Comparison of ENCODE assay signal across 9 cellular contexts in genomic region chr11:27699926-27700350, GRCh38. TPM values are rescaled to one million over a fixed set of nuclear protein-coding genes. Genes with fewer than 3 reads are reported as not detected.
DNase-seq lines count a peak whose midpoint lies in the region; ATAC-seq and TF ChIP-seq lines count a peak whose summit lies in the region.
"Had no signal": no experiment of that assay in that cellular context is flagged by ENCODE, and none has a peak within 500 bp of the region (broad histone marks: within the 10 kb centered on the region; RNA-seq: fewer than 3 reads in every experiment).

No MANE protein-coding gene starts in this region.

- H3K9me3 Mint-ChIP-seq in effector memory CD8-positive, alpha-beta T cell: no peaks in the 10 kb centered on the region

- H3K4me2 ChIP-seq in neural cell (ENCODE audit: low read length): no peak overlapping the region

- H3K27ac Mint-ChIP-seq in effector memory CD8-positive, alpha-beta T cell: no peak overlapping the region

- no peak for TF ChIP-seq CTCF in AG04450 (IDR thresholded peaks at IDR 0.05; ENCODE audit: low read depth, low read length)
- no peak for TF ChIP-seq CTCF in neural cell (IDR thresholded peaks at IDR 0.05; ENCODE audit: poor library complexity, severe bottlenecking)

- peak overlapping the region; percentile 49 to 50 for H3K4me3 Mint-ChIP-seq in effector memory CD8-positive, alpha-beta T cell

- DNase-seq in AG04450 (ENCODE audit: low read depth, low spot score): no peak
- no peak for DNase-seq in effector memory CD8-positive, alpha-beta T cell
- DNase-seq in SIG-M5 (lab: John Stamatoyannopoulos, UW): no peak
- DNase-seq in ecto neural progenitor cell (ENCODE audit: low spot score): no peak
- DNase-seq in activated CD4-positive, alpha-beta T cell treated with anti-CD3 and anti-CD28 coated beads, Interleukin-2, amount 50 U/mL, for 4 hours: no peak
- no peak for DNase-seq in A172 (ENCODE audit: low spot score)
- DNase-seq: KBM-7 had no signal

- no peaks in the 10 kb centered on the region for H3K9me2 ChIP-seq in neural cell (ENCODE audit: insufficient read depth, low read length)

- CTCF ChIA-PET in AG04450 (lab: Charles Lee): interaction anchor here (0.6 to 5.9 kb wide), 10 partner anchors 11 to 1634 kb away, joined by 3 to 54 read pairs (median 8); no protein-coding TSS in a partner anchor

- H3K27ac ChIP-seq in AG04450 (ENCODE audit: low read depth, low read length): peak overlapping the region; percentile 89
- no peak overlapping the region for H3K27ac ChIP-seq in HUES6 (ENCODE audit: low read depth, low read length)
- no peak overlapping the region for H3K27ac ChIP-seq in neural cell (ENCODE audit: low read length)

- H3K9ac ChIP-seq in HUES6 (ENCODE audit: low read length) (peak overlapping the region; percentile 9), neural cell (ENCODE audit: low read length) (no peak overlapping the region)

- no peaks in the 10 kb centered on the region for H4K20me1 ChIP-seq in neural cell (ENCODE audit: insufficient read depth)

- H3K4me1 ChIP-seq in HUES6 (ENCODE audit: control insufficient read depth, insufficient read depth, low read length): peaks cover 61% of the 10 kb centered on the region

- no peak overlapping the region for H2AFZ ChIP-seq in neural cell (ENCODE audit: low read depth, low read length)

- H3K4me3 ChIP-seq in AG04450 (ENCODE audit: low read depth, low read length) (peak overlapping the region; percentile 91), HUES6 (ENCODE audit: low read depth, low read length) (peak overlapping the region; percentile 69), neural cell (ENCODE audit: low read length) (peak overlapping the region; percentile 63)

- POLR2A ChIA-PET in AG04450 (lab: Yijun Ruan, JAX): interaction anchor here (1.1 to 3.5 kb wide), 9 partner anchors 11 to 1634 kb away, joined by 3 to 28 read pairs (median 7); partner anchors contain the start of genes KIF18A and METTL15

- no peaks in the 10 kb centered on the region; the same call in 1 of the 2 replicates for H3K9me3 ChIP-seq in AG04450 (ENCODE audit: control insufficient read depth, insufficient read depth, low read length)
- no peaks in the 10 kb centered on the region for H3K9me3 ChIP-seq in HUES6 (ENCODE audit: control insufficient read depth, insufficient read depth, low read depth, low read length)
- no peaks in the 10 kb centered on the region for H3K9me3 ChIP-seq in neural cell (ENCODE audit: low read length)

- H3K27me3 Mint-ChIP-seq in effector memory CD8-positive, alpha-beta T cell: peaks cover 66 to 82% of the 10 kb centered on the region in 2 donors

- no peaks in the 10 kb centered on the region for H3F3A ChIP-seq in neural cell (ENCODE audit: insufficient read depth, low read length, poor library complexity, severe bottlenecking)

- H3K27me3 ChIP-seq in AG04450 (ENCODE audit: control insufficient read depth, insufficient read depth, low read length): no peaks in the 10 kb centered on the region
- peaks cover 46% of the 10 kb centered on the region for H3K27me3 ChIP-seq in HUES6 (ENCODE audit: control insufficient read depth, insufficient read depth, low read length)
- peaks cover 88% of the 10 kb centered on the region for H3K27me3 ChIP-seq in neural cell (ENCODE audit: insufficient read depth, low read depth, low read length)

- TF ChIP-seq RAD21 in neural cell (conservative IDR thresholded peaks at IDR 0.05): no peak

- ATAC-seq in effector memory CD8-positive, alpha-beta T cell (replicated peaks): no peak

- peaks cover 3% of the 10 kb centered on the region for H3K36me3 Mint-ChIP-seq in effector memory CD8-positive, alpha-beta T cell (ENCODE audit: insufficient read depth)

- no peak for TF ChIP-seq EP300 in neural cell (conservative IDR thresholded peaks at IDR 0.05; ENCODE audit: poor library complexity, severe bottlenecking)

- peaks cover 17 to 20% of the 10 kb centered on the region in 2 donors for H3K4me1 Mint-ChIP-seq in effector memory CD8-positive, alpha-beta T cell (ENCODE audit: low read depth in 2 of 2)

- H3K79me2 ChIP-seq in neural cell (replicated peaks; ENCODE audit: insufficient read depth, low read length): no peaks in the 10 kb centered on the region

- H3K36me3 ChIP-seq in HUES6 (ENCODE audit: control insufficient read depth, insufficient read depth, low read length): no peaks in the 10 kb centered on the region
- no peaks in the 10 kb centered on the region for H3K36me3 ChIP-seq in neural cell (ENCODE audit: insufficient read depth, low read length)

TF ChIP-seq in neural cell, 6 proteins besides CTCF, POLR2A, EP300 and RAD21:
- TF ChIP-seq MXI1 (conservative IDR thresholded peaks at IDR 0.05; ENCODE audit: poor library complexity, severe bottlenecking) (no peak), EZH2 (IDR thresholded peaks at IDR 0.05; ENCODE audit: borderline replicate concordance, insufficient read depth, low read length, poor library complexity, severe bottlenecking) (no peak), SMC3 (conservative IDR thresholded peaks at IDR 0.05; ENCODE audit: poor library complexity) (no peak), REST (IDR thresholded peaks at IDR 0.05; ENCODE audit: borderline replicate concordance) (no peak), POLR2AphosphoS5 (IDR thresholded peaks at IDR 0.05) (no peak), TAF1 (IDR thresholded peaks at IDR 0.05; ENCODE audit: low read depth) (no peak)

RNA-seq across cellular contexts. Expression of gene BDNF, which starts 0.3 kb away (rescaled TPM):
- polyA plus RNA-seq in AG04450 (2011; rRNA removed): 72.0 and 85.6 TPM in 2 replicates
- polyA minus RNA-seq in AG04450 (2011; rRNA and poly(A)+ RNA removed): 90.8 and 105 TPM in 2 replicates
- polyA plus RNA-seq in neural cell: not detected in 2 replicates
- not detected in 2 replicates for polyA minus RNA-seq in neural cell
- 12.7 and 17.5 TPM in 2 replicates for total RNA-seq in A172 (2014; rRNA removed; shearing (Covaris generic))

Comparison
In these comparisons a context has a peak if more than half of its experiments do, and no peak if none do; other contexts are left out.
1. RNA of gene BDNF, which starts 0.3 kb away (polyA plus RNA-seq): 72.0 to 85.6 TPM in AG04450; not detected in neural cell; every median in the first group is over 10 times any median in the second.
2. Peak in every context shown above with its lines, with median percentiles within 50 percentile points of each other: H3K4me3 ChIP-seq.